In the genomic region with DNA sequence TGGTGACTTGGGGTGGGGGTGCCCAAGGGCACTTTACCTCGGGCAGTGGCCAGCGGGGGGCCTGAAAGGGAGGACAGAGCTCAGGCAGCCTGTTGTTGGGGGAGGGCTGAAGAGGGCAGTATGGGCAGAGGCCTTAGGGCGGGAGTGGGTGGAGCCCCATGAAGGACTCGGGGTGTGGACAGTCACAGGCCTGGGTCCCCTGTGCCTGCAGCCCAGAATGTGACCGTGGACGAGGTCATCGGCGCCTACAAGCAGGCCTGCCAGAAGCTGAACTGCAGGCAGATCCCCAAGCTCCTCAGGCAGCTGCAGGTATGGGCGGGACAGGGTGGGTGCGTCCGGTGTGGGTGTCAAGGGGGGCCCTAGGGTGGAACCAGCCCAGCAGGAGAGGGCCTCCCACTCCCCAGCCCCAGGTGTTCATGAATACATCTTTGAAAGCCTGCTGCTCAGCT, we compare ENCODE assay signal across 1 cellular context.
TF ChIP-seq lines count a peak whose summit lies in the region.

No MANE protein-coding gene starts in this region.

TF ChIP-seq in GM23338, 12 proteins besides CTCF, POLR2A, EP300 and RAD21 (continued from another document):
- TF ChIP-seq, protein P1, sequence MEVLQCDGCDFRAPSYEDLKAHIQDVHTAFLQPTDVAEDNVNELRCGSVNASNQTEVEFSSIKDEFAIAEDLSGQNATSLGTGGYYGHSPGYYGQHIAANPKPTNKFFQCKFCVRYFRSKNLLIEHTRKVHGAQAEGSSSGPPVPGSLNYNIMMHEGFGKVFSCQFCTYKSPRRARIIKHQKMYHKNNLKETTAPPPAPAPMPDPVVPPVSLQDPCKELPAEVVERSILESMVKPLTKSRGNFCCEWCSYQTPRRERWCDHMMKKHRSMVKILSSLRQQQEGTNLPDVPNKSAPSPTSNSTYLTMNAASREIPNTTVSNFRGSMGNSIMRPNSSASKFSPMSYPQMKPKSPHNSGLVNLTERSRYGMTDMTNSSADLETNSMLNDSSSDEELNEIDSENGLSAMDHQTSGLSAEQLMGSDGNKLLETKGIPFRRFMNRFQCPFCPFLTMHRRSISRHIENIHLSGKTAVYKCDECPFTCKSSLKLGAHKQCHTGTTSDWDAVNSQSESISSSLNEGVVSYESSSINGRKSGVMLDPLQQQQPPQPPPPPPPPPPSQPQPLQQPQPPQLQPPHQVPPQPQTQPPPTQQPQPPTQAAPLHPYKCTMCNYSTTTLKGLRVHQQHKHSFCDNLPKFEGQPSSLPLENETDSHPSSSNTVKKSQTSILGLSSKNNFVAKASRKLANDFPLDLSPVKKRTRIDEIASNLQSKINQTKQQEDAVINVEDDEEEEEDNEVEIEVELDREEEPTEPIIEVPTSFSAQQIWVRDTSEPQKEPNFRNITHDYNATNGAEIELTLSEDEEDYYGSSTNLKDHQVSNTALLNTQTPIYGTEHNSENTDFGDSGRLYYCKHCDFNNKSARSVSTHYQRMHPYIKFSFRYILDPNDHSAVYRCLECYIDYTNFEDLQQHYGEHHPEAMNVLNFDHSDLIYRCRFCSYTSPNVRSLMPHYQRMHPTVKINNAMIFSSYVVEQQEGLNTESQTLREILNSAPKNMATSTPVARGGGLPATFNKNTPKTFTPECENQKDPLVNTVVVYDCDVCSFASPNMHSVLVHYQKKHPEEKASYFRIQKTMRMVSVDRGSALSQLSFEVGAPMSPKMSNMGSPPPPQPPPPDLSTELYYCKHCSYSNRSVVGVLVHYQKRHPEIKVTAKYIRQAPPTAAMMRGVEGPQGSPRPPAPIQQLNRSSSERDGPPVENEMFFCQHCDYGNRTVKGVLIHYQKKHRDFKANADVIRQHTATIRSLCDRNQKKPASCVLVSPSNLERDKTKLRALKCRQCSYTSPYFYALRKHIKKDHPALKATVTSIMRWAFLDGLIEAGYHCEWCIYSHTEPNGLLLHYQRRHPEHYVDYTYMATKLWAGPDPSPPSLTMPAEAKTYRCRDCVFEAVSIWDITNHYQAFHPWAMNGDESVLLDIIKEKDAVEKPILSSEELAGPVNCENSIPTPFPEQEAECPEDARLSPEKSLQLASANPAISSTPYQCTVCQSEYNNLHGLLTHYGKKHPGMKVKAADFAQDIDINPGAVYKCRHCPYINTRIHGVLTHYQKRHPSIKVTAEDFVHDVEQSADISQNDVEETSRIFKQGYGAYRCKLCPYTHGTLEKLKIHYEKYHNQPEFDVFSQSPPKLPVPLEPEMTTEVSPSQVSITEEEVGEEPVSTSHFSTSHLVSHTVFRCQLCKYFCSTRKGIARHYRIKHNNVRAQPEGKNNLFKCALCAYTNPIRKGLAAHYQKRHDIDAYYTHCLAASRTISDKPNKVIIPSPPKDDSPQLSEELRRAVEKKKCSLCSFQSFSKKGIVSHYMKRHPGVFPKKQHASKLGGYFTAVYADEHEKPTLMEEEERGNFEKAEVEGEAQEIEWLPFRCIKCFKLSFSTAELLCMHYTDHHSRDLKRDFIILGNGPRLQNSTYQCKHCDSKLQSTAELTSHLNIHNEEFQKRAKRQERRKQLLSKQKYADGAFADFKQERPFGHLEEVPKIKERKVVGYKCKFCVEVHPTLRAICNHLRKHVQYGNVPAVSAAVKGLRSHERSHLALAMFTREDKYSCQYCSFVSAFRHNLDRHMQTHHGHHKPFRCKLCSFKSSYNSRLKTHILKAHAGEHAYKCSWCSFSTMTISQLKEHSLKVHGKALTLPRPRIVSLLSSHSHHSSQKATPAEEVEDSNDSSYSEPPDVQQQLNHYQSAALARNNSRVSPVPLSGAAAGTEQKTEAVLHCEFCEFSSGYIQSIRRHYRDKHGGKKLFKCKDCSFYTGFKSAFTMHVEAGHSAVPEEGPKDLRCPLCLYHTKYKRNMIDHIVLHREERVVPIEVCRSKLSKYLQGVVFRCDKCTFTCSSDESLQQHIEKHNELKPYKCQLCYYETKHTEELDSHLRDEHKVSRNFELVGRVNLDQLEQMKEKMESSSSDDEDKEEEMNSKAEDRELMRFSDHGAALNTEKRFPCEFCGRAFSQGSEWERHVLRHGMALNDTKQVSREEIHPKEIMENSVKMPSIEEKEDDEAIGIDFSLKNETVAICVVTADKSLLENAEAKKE (CRISPR knock-in tag; IDR thresholded peaks at IDR 0.05), result no peak
- no peak for TF ChIP-seq EZH2phosphoT487 (IDR thresholded peaks at IDR 0.05; ENCODE audit: unreplicated experiment)
- TF ChIP-seq, protein P2, sequence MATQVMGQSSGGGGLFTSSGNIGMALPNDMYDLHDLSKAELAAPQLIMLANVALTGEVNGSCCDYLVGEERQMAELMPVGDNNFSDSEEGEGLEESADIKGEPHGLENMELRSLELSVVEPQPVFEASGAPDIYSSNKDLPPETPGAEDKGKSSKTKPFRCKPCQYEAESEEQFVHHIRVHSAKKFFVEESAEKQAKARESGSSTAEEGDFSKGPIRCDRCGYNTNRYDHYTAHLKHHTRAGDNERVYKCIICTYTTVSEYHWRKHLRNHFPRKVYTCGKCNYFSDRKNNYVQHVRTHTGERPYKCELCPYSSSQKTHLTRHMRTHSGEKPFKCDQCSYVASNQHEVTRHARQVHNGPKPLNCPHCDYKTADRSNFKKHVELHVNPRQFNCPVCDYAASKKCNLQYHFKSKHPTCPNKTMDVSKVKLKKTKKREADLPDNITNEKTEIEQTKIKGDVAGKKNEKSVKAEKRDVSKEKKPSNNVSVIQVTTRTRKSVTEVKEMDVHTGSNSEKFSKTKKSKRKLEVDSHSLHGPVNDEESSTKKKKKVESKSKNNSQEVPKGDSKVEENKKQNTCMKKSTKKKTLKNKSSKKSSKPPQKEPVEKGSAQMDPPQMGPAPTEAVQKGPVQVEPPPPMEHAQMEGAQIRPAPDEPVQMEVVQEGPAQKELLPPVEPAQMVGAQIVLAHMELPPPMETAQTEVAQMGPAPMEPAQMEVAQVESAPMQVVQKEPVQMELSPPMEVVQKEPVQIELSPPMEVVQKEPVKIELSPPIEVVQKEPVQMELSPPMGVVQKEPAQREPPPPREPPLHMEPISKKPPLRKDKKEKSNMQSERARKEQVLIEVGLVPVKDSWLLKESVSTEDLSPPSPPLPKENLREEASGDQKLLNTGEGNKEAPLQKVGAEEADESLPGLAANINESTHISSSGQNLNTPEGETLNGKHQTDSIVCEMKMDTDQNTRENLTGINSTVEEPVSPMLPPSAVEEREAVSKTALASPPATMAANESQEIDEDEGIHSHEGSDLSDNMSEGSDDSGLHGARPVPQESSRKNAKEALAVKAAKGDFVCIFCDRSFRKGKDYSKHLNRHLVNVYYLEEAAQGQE (IDR thresholded peaks at IDR 0.05; ENCODE audit: unreplicated experiment), result no peak
TF ChIP-seq in GM23338: peak in this region for 0.
